In genomic region chrX:76454456-76454927, GRCh38 we compare ENCODE assay signal across 9 cellular contexts. TPM values are rescaled to one million over a fixed set of nuclear protein-coding genes. Genes with fewer than 3 reads are reported as not detected.
DNase-seq lines count a peak whose midpoint lies in the region; ATAC-seq and TF ChIP-seq lines count a peak whose summit lies in the region.
"Had no signal": no experiment of that assay in that cellular context is flagged by ENCODE, and none has a peak within 500 bp of the region (broad histone marks: within the 10 kb centered on the region; RNA-seq: fewer than 3 reads in every experiment).

No MANE protein-coding gene starts in this region.

- H3K9me3 ChIP-seq in SK-N-MC (ENCODE audit: low read depth, low read length) (no peaks in the 10 kb centered on the region), ovary (no peaks in the 10 kb centered on the region)
- H3K9me3 ChIP-seq: thoracic aorta had no signal

- H3K27me3 ChIP-seq in ovary: no peaks in the 10 kb centered on the region

- H3K27ac Mint-ChIP-seq in stimulated activated naive B cell treated with anti-CD40 and anti-IgM and Interleukin-4, amounts not matched to agents 10 μg/mL and 1 μg/mL and 100 μg/mL, for 72 hours: no peak overlapping the region

- no peak for TF ChIP-seq POLR2A in ovary (IDR thresholded peaks at IDR 0.05)

- no peaks in the 10 kb centered on the region for H3K36me3 Mint-ChIP-seq in stimulated activated naive B cell treated with anti-CD40 and anti-IgM and Interleukin-4, amounts not matched to agents 10 μg/mL and 1 μg/mL and 100 μg/mL, for 72 hours

- ATAC-seq in HG03354 (IDR thresholded peaks at IDR 0.05; ENCODE audit: poor library complexity, severe bottlenecking, unreplicated experiment): peak; percentile 86
- peak; percentile 31 to 55 for ATAC-seq in stimulated activated naive B cell treated with anti-CD40 and anti-IgM and Interleukin-4, amounts not matched to agents 10 μg/mL and 1 μg/mL and 100 μg/mL, for 72 hours (replicated peaks)

- no peak overlapping the region for H3K9ac ChIP-seq in SK-N-MC (ENCODE audit: insufficient read length)

- intact Hi-C loops in ovary (cut with DNase I): no loop called here

- 15 to 19% (median 18%) methylated on average over 3 of the region's 3 CpGs for WGBS in ovary, 3 donors

- TF ChIP-seq CTCF in GM12865 (IDR thresholded peaks at IDR 0.05; ENCODE audit: insufficient read depth, low read depth, low read length, missing control alignments): peak; percentile 41
- TF ChIP-seq CTCF in ovary (IDR thresholded peaks at IDR 0.05): no peak

- DNase-seq in ACHN (peak; percentile 19), GM12865 (ENCODE audit: low read depth) (peak; percentile 26), SK-N-MC (ENCODE audit: low read depth, low spot score) (peak; percentile 2), globus pallidus (ENCODE audit: low spot score) (peak; percentile 14), ovary (no peak), ureter (ENCODE audit: low spot score) (no peak)
- DNase-seq in stimulated activated naive B cell treated with anti-CD40 and anti-IgM and Interleukin-4, amounts not matched to agents 10 μg/mL and 1 μg/mL and 100 μg/mL, for 72 hours: peak; percentile 3

- no peak for TF ChIP-seq EP300 in ovary (IDR thresholded peaks at IDR 0.05)

- peaks cover 0 to 4% of the 10 kb centered on the region in 2 donors for H3K27me3 Mint-ChIP-seq in stimulated activated naive B cell treated with anti-CD40 and anti-IgM and Interleukin-4, amounts not matched to agents 10 μg/mL and 1 μg/mL and 100 μg/mL, for 72 hours

- H3K9me3 Mint-ChIP-seq in stimulated activated naive B cell treated with anti-CD40 and anti-IgM and Interleukin-4, amounts not matched to agents 10 μg/mL and 1 μg/mL and 100 μg/mL, for 72 hours: no peaks in the 10 kb centered on the region

- no peaks in the 10 kb centered on the region for H3K4me1 ChIP-seq in ovary (ENCODE audit: insufficient read depth)

- H3K4me3 ChIP-seq in GM12865 (ENCODE audit: low read depth, low read length): no peak overlapping the region
- no peak overlapping the region for H3K4me3 ChIP-seq in SK-N-MC
- no peak overlapping the region for H3K4me3 ChIP-seq in ovary
- H3K4me3 ChIP-seq: thoracic aorta had no signal

- peaks cover 4 to 6% of the 10 kb centered on the region in 2 donors for H3K4me1 Mint-ChIP-seq in stimulated activated naive B cell treated with anti-CD40 and anti-IgM and Interleukin-4, amounts not matched to agents 10 μg/mL and 1 μg/mL and 100 μg/mL, for 72 hours

- H3K36me3 ChIP-seq in SK-N-MC (ENCODE audit: insufficient read depth, low read length) (no peaks in the 10 kb centered on the region), ovary (no peaks in the 10 kb centered on the region)
- H3K36me3 ChIP-seq: thoracic aorta had no signal

- H3K4me3 Mint-ChIP-seq in stimulated activated naive B cell treated with anti-CD40 and anti-IgM and Interleukin-4, amounts not matched to agents 10 μg/mL and 1 μg/mL and 100 μg/mL, for 72 hours: no peak overlapping the region

- in situ Hi-C loops in ACHN (cut with HindIII; ENCODE audit: low pct_ligation_motif_present, low pct_unique_long_range_greater_than_20kb, low sequenced_read_pairs): no loop called here

- H3K27ac ChIP-seq in SK-N-MC: no peak overlapping the region
- H3K27ac ChIP-seq in ovary: no peak overlapping the region
- H3K27ac ChIP-seq: thoracic aorta had no signal

RNA-seq across cellular contexts. Expression of gene MAGEE1, which starts 27.0 kb away (rescaled TPM):
- total RNA-seq in ovary: 1 to 10 TPM; 3.8 to 9.5 (median 5.3) TPM
- 1 to 10 TPM; 4.3 to 6.7 TPM for polyA plus RNA-seq in ovary
- 3.2 TPM for total RNA-seq in ureter

Comparison
In these comparisons a context has a peak if more than half of its experiments do, and no peak if none do; other contexts are left out.
1. DNase-seq: peak in ACHN (single experiment), GM12865 (single experiment), SK-N-MC (single experiment), globus pallidus (single experiment) and stimulated activated naive B cell treated with anti-CD40 and anti-IgM and Interleukin-4, amounts not matched to agents 10 μg/mL and 1 μg/mL and 100 μg/mL, for 72 hours (single experiment); none in ovary (0 of 5) and ureter (single experiment).